9 cellular contexts compared by ENCODE assay signal in genomic region chr13:21668665-21669599, GRCh38. TPM values are rescaled to one million over a fixed set of nuclear protein-coding genes. Genes with fewer than 3 reads are reported as not detected.
A peak's percentile ranks its signal among the peaks of the same experiment; 100 is the strongest.
DNase-seq lines count a peak whose midpoint lies in the region; ATAC-seq and TF ChIP-seq lines count a peak whose summit lies in the region.
"Had no signal": no experiment of that assay in that cellular context is flagged by ENCODE, and none has a peak within 500 bp of the region (broad histone marks: within the 10 kb centered on the region; RNA-seq: fewer than 3 reads in every experiment).

No MANE protein-coding gene starts in this region.

- intact Hi-C loops in right cardiac atrium (cut with DNase I) (no loop called here), sciatic nerve (cut with DNase I) (no loop called here)

- H4K20me1 ChIP-seq in MM.1S (ENCODE audit: insufficient read depth, low read length), result no peaks in the 10 kb centered on the region

- 6% methylated on average over 49 of the region's 49 CpGs for WGBS in right cardiac atrium

- H3K4me3 ChIP-seq in MM.1S (ENCODE audit: low read length) (peak overlapping the region; percentile 70), right cardiac atrium (ENCODE audit: low read length) (peak overlapping the region; percentile 75)

- H3K79me2 ChIP-seq in MM.1S (ENCODE audit: low read length), result no peaks in the 10 kb centered on the region

- H3K27ac ChIP-seq in MM.1S (ENCODE audit: low read length), result peak overlapping the region; percentile 81
- H3K27ac ChIP-seq in right cardiac atrium (ENCODE audit: low read length), result no peak overlapping the region

- H3K4me1 ChIP-seq in MM.1S (ENCODE audit: low read length) (peaks cover 10% of the 10 kb centered on the region; the same call in 1 of the 2 replicates), right cardiac atrium (ENCODE audit: control insufficient read depth, insufficient read depth, low read length) (peaks cover 4% of the 10 kb centered on the region)

- no peaks in the 10 kb centered on the region for H3K27me3 ChIP-seq in MM.1S (replicated peaks; ENCODE audit: insufficient read depth, low read length)
- no peaks in the 10 kb centered on the region for H3K27me3 ChIP-seq in right cardiac atrium (ENCODE audit: control insufficient read depth, insufficient read depth)

- no peaks in the 10 kb centered on the region for H3K9me3 ChIP-seq in MM.1S (replicated peaks; ENCODE audit: insufficient read depth, low read length)
- H3K9me3 ChIP-seq in right cardiac atrium (ENCODE audit: control insufficient read depth, low read length), result no peaks in the 10 kb centered on the region

- H3F3A ChIP-seq in MM.1S (ENCODE audit: insufficient read depth, low read length), result peaks cover 17% of the 10 kb centered on the region

- peak overlapping the region; percentile 85 for H3K4me2 ChIP-seq in MM.1S (ENCODE audit: low read depth, low read length)

- no peaks in the 10 kb centered on the region for H3K9me2 ChIP-seq in MM.1S (replicated peaks; ENCODE audit: insufficient read depth, low read length)

- ATAC-seq in right cardiac atrium (peak in 1 of 2 donors; percentile 9), sciatic nerve (peak; percentile 38), HG03139 (IDR thresholded peaks at IDR 0.05; ENCODE audit: unreplicated experiment) (no peak)

- no peaks in the 10 kb centered on the region for H3K36me3 ChIP-seq in MM.1S (replicated peaks; ENCODE audit: insufficient read depth, low read length)

- DNase-seq in DMS79 treated with DMSO at 0.1 percent for 48 hours (lab: John Stamatoyannopoulos, UW) (peak; percentile 74), MM.1S (peak; percentile 66), right cardiac atrium (peak in 2 of 3 donors; percentile 38 to 62), sciatic nerve (ENCODE audit: low spot score) (peak; percentile 63), SW 1271 (lab: John Stamatoyannopoulos, UW) (no peak), RKO (ENCODE audit: low spot score) (no peak)
- DNase-seq in activated gamma-delta T cell treated with anti-CD3 and anti-CD28 coated beads, Interleukin-2, amount 50 U/mL, for 16 hours (ENCODE audit: low read depth), result peak; percentile 30

- peak overlapping the region; percentile 63 for H2AFZ ChIP-seq in MM.1S (ENCODE audit: low read length)

- H3K9ac ChIP-seq in MM.1S (ENCODE audit: low read length), result peak overlapping the region; percentile 81

- TF ChIP-seq CTCF in MM.1S (IDR thresholded peaks at IDR 0.05; ENCODE audit: low read length), result no peak

RNA-seq across cellular contexts. Expression of gene FGF9, which starts 1.9 kb away (rescaled TPM):
- total RNA-seq in right cardiac atrium, result 10 to 100 TPM in 3 of 4 donors, 1 to 10 TPM in 1; 3.7 to 13.0 (median 11.8) TPM
- polyA plus RNA-seq in right cardiac atrium, result 3.6 TPM
- total RNA-seq in sciatic nerve, result 2.1 TPM
- total RNA-seq: M059J had no signal

Comparison
In these comparisons a context has a peak if more than half of its experiments do, and no peak if none do; other contexts are left out.
1. DNase-seq: peak in DMS79 treated with DMSO at 0.1 percent for 48 hours (single experiment), MM.1S (single experiment), activated gamma-delta T cell treated with anti-CD3 and anti-CD28 coated beads, Interleukin-2, amount 50 U/mL, for 16 hours (single experiment), right cardiac atrium (2 of 3) and sciatic nerve (single experiment); none in SW 1271 (0 of 2) and RKO (single experiment).